20 cellular contexts compared by ENCODE assay signal in the genomic region with DNA sequence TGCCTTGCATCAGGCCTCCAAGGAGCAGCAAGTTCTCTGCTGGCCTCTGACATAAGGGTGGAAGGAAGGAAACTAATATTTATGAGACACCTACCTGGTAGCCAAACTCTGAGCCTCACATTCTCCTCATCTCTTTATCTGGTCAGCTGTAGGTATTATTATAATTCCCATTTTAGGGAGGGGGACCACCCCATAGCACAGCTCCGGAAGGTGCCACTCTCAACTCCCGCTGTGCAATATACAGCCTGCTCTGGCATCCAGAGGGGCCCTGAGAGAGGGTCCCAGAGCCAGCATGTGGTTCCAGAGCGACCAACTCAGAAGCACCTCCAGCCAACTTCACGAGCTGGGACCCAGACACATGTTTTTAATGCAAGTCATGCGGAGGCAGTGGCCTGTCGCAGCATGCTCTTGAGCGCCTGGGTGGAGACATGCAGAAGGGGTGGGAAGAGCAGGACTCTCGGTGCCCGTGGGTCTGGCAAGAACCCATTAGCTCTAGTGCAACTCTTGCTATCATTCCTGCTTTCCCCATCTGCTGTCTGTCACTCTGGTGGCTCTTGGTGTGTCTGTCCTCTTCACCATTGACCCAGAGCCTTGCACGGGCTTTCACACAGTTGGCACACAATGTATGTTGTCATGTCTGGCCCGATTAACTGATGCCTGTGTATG. TPM values are rescaled to one million over a fixed set of nuclear protein-coding genes. Genes with fewer than 3 reads are reported as not detected.
DNase-seq lines count a peak whose midpoint lies in the region; ATAC-seq lines count a peak whose summit lies in the region.
"Had no signal": no experiment of that assay in that cellular context is flagged by ENCODE, and none has a peak within 500 bp of the region (broad histone marks: within the 10 kb centered on the region; RNA-seq: fewer than 3 reads in every experiment).

No MANE protein-coding gene starts in this region.

- no peaks in the 10 kb centered on the region for H3K9me3 ChIP-seq in esophagus (ENCODE audit: control insufficient read depth in 2 of 2, insufficient read depth in 1 of 2, low read depth in 1 of 2, low read length in 1 of 2)

- H3K4me1 Mint-ChIP-seq in activated T-cell treated with anti-CD3 and anti-CD28 coated beads, Interleukin-2, amount 50 U/mL, for 4 hours (ENCODE audit: low read depth): no peaks in the 10 kb centered on the region
- H3K4me1 Mint-ChIP-seq: activated CD4-positive, alpha-beta T cell treated with anti-CD3 and anti-CD28 coated beads, Interleukin-2, amount 10 ng/mL, durations not matched to agents 7 days and 5 days; activated naive CD8-positive, alpha-beta T cell treated with anti-CD3 and anti-CD28 coated beads, Interleukin-2, amount 10 ng/mL, durations not matched to agents 7 days and 5 days had no signal

- H3K4me2 ChIP-seq in mesendoderm (ENCODE audit: low read length): no peak overlapping the region

- peak overlapping the region; percentile 87 for H3K23ac ChIP-seq in mesendoderm (ENCODE audit: low read length)

- H2BK120ac ChIP-seq in mesendoderm (ENCODE audit: low read depth, low read length): peak overlapping the region; percentile 8

- H3K9ac ChIP-seq in mesendoderm (ENCODE audit: low read length): peak overlapping the region; percentile 49

- H3K36me3 Mint-ChIP-seq in activated T-cell treated with anti-CD3 and anti-CD28 coated beads, Interleukin-2, amount 50 U/mL, for 4 hours (ENCODE audit: insufficient read depth): no peaks in the 10 kb centered on the region
- H3K36me3 Mint-ChIP-seq: activated naive CD8-positive, alpha-beta T cell treated with anti-CD3 and anti-CD28 coated beads, Interleukin-2, amount 10 ng/mL, durations not matched to agents 7 days and 5 days had no signal

- H3K27ac ChIP-seq in esophagus (ENCODE audit: low read depth in 2 of 2, low read length in 1 of 2) (peak overlapping the region; percentile 81 to 85), mesendoderm (ENCODE audit: low read depth, low read length) (peak overlapping the region; percentile 68)
- H3K27ac ChIP-seq: cardiac muscle cell had no signal

- peak overlapping the region; percentile 81 for H2BK5ac ChIP-seq in mesendoderm (ENCODE audit: low read length)

- H2BK15ac ChIP-seq in mesendoderm (replicated peaks; ENCODE audit: low read depth): no peak overlapping the region

- H3K4me3 Mint-ChIP-seq in activated T-cell treated with anti-CD3 and anti-CD28 coated beads, Interleukin-2, amount 50 U/mL, for 4 hours: no peak overlapping the region
- H3K4me3 Mint-ChIP-seq: activated CD4-positive, alpha-beta T cell treated with anti-CD3 and anti-CD28 coated beads, Interleukin-2, amount 10 ng/mL, durations not matched to agents 7 days and 5 days; activated naive CD8-positive, alpha-beta T cell treated with anti-CD3 and anti-CD28 coated beads, Interleukin-2, amount 10 ng/mL, durations not matched to agents 7 days and 5 days had no signal

- H3K9me3 Mint-ChIP-seq in activated T-cell treated with anti-CD3 and anti-CD28 coated beads, Interleukin-2, amount 50 U/mL, for 4 hours: no peaks in the 10 kb centered on the region
- H3K9me3 Mint-ChIP-seq: activated CD4-positive, alpha-beta T cell treated with anti-CD3 and anti-CD28 coated beads, Interleukin-2, amount 10 ng/mL, durations not matched to agents 7 days and 5 days; activated naive CD8-positive, alpha-beta T cell treated with anti-CD3 and anti-CD28 coated beads, Interleukin-2, amount 10 ng/mL, durations not matched to agents 7 days and 5 days had no signal

- no peaks in the 10 kb centered on the region for H3K79me2 ChIP-seq in mesendoderm (ENCODE audit: control insufficient read depth, insufficient read depth, low read length)

- H3K27me3 ChIP-seq in esophagus (ENCODE audit: control insufficient read depth in 1 of 2, insufficient read depth in 2 of 2, low read length in 2 of 2) (no peaks in the 10 kb centered on the region), mesendoderm (ENCODE audit: insufficient read depth, low read length, poor library complexity) (no peaks in the 10 kb centered on the region)
- H3K27me3 ChIP-seq: cardiac muscle cell had no signal

- ATAC-seq in activated T-cell treated with anti-CD3 and anti-CD28 coated beads, Interleukin-2, amount 50 U/mL, for 4 hours: no peak

- no peak overlapping the region for H4K8ac ChIP-seq in mesendoderm (ENCODE audit: low read depth, low read length)

- H2AK5ac ChIP-seq in mesendoderm (ENCODE audit: low read length): peak overlapping the region; percentile 95

- DNase-seq in NCI-H510A treated with DMSO at 0.1 percent for 48 hours (lab: John Stamatoyannopoulos, UW) (peak; percentile 45), NCI-H510A (lab: John Stamatoyannopoulos, UW) (no peak), mesendoderm (no peak), ureter (ENCODE audit: low spot score) (peak; percentile 74), activated gamma-delta T cell treated with Interleukin-2 at 50 U/mL for 16 hours (no peak)
- no peak for DNase-seq in activated T-cell treated with anti-CD3 and anti-CD28 coated beads, Interleukin-2, amount 50 U/mL, for 4 hours
- no peak for DNase-seq in activated CD4-positive, alpha-beta T cell treated with anti-CD3 and anti-CD28 coated beads, Interleukin-2, amount 50 U/mL, for 48 hours
- DNase-seq: activated CD4-positive, alpha-beta T cell treated with anti-CD3 and anti-CD28 coated beads, Interleukin-2, amount 10 ng/mL, durations not matched to agents 7 days and 5 days; activated naive CD8-positive, alpha-beta T cell treated with anti-CD3 and anti-CD28 coated beads, Interleukin-2, amount 10 ng/mL, durations not matched to agents 7 days and 5 days; effector CD4-positive, alpha-beta T cell; kidney glomerular epithelial cell; NCI-H1930; NCI-H82; SHP77; T1000 had no signal

- peak overlapping the region; percentile 16 for H3K18ac ChIP-seq in mesendoderm (ENCODE audit: low read length)

- H3K56ac ChIP-seq in mesendoderm (ENCODE audit: low read length): peak overlapping the region; percentile 87

- H3K4me3 ChIP-seq in esophagus (ENCODE audit: low read depth in 1 of 2, low read length in 2 of 2): no peak overlapping the region
- no peak overlapping the region for H3K4me3 ChIP-seq in mesendoderm (ENCODE audit: low read length)
- H3K4me3 ChIP-seq: cardiac muscle cell, GM12878 had no signal

- H3K4ac ChIP-seq in mesendoderm (ENCODE audit: low read depth, low read length): peak overlapping the region; percentile 29

- H3K36me3 ChIP-seq in esophagus (ENCODE audit: control insufficient read depth in 2 of 2, insufficient read depth in 2 of 2, low read length in 1 of 2) (no peaks in the 10 kb centered on the region), mesendoderm (ENCODE audit: control insufficient read depth, insufficient read depth, low read length) (no peaks in the 10 kb centered on the region)
- H3K36me3 ChIP-seq: cardiac muscle cell had no signal

- H4K5ac ChIP-seq in mesendoderm (ENCODE audit: low read length): no peak overlapping the region

- H3K79me1 ChIP-seq in mesendoderm (ENCODE audit: low read length): no peaks in the 10 kb centered on the region

- peaks cover 8% of the 10 kb centered on the region for H3K27me3 Mint-ChIP-seq in activated T-cell treated with anti-CD3 and anti-CD28 coated beads, Interleukin-2, amount 50 U/mL, for 4 hours (ENCODE audit: low read depth)

- H3K4me1 ChIP-seq in esophagus (ENCODE audit: control insufficient read depth in 2 of 2, insufficient read depth in 2 of 2, low read length in 1 of 2): peaks cover 0 to 14% of the 10 kb centered on the region in 2 donors
- H3K4me1 ChIP-seq in mesendoderm (ENCODE audit: control insufficient read depth, low read depth, low read length): peaks cover 25% of the 10 kb centered on the region

- WGBS in esophagus, 2 donors: 46 to 75% methylated on average over 11 of the region's 11 CpGs
- WGBS in mesendoderm (ENCODE audit: extremely low coverage, insufficient coverage, low lambda C conversion rate): no CpG with 5 or more reads among the region's 11 CpGs

RNA-seq across cellular contexts. Expression of a gene that starts 15.0 kb away (rescaled TPM):
- polyA plus RNA-seq in esophagus: under 1 TPM in 1 of 2 donors, not detected in 1; 0.05 TPM
- polyA plus RNA-seq in mesendoderm (2013, experiment 1 of 2): 0.97 TPM
- polyA plus RNA-seq in mesendoderm (2013, experiment 2 of 2): 0.98 TPM
- not detected for total RNA-seq in ureter
- total RNA-seq in activated T-cell treated with anti-CD3 and anti-CD28 coated beads, Interleukin-2, amount 50 U/mL, for 4 hours: not detected
- total RNA-seq: A673; activated CD4-positive, alpha-beta T cell treated with anti-CD3 and anti-CD28 coated beads, Interleukin-2, amount 10 ng/mL, durations not matched to agents 7 days and 5 days; activated naive CD8-positive, alpha-beta T cell treated with anti-CD3 and anti-CD28 coated beads, Interleukin-2, amount 10 ng/mL, durations not matched to agents 7 days and 5 days; cardiac muscle cell; frontal cortex; GM12878 had no signal
- polyA plus RNA-seq: GM12878 had no signal

RNA-seq across cellular contexts. Expression of a gene that starts 21.6 kb away (rescaled TPM):
- polyA plus RNA-seq in esophagus: 10 to 100 TPM; 11.6 to 18.5 TPM
- polyA plus RNA-seq in mesendoderm (2013, experiment 1 of 2): 76.7 TPM
- 79.0 TPM for polyA plus RNA-seq in mesendoderm (2013, experiment 2 of 2)
- total RNA-seq in ureter: 58.1 TPM
- total RNA-seq in activated T-cell treated with anti-CD3 and anti-CD28 coated beads, Interleukin-2, amount 50 U/mL, for 4 hours: 100 to 1,000 TPM; 165 to 199 (median 181) TPM

RNA-seq across cellular contexts. Expression of a gene that starts 43.2 kb away (rescaled TPM):
- polyA plus RNA-seq in esophagus: under 1 TPM; 0.19 to 0.29 TPM
- 0.18 TPM for polyA plus RNA-seq in mesendoderm (2013, experiment 1 of 2)
- 0.22 TPM for polyA plus RNA-seq in mesendoderm (2013, experiment 2 of 2)
- 2.1 TPM for total RNA-seq in ureter
- under 1 TPM in 1 of 3 donors, not detected in 2; 0.68 TPM for total RNA-seq in activated T-cell treated with anti-CD3 and anti-CD28 coated beads, Interleukin-2, amount 50 U/mL, for 4 hours
- total RNA-seq: A673; activated naive CD8-positive, alpha-beta T cell treated with anti-CD3 and anti-CD28 coated beads, Interleukin-2, amount 10 ng/mL, durations not matched to agents 7 days and 5 days; cardiac muscle cell; frontal cortex had no signal
- polyA plus RNA-seq: cardiac muscle cell had no signal

RNA-seq across cellular contexts. Expression of a gene that starts 45.1 kb away (rescaled TPM):
- polyA plus RNA-seq in esophagus: 100 to 1,000 TPM; 129 to 403 TPM
- polyA plus RNA-seq in mesendoderm (2013, experiment 1 of 2): 2,015 TPM
- 2,012 TPM for polyA plus RNA-seq in mesendoderm (2013, experiment 2 of 2)
- total RNA-seq in ureter: 936 TPM
- 1,000 to 10,000 TPM; 3,050 to 3,190 (median 3,088) TPM for total RNA-seq in activated T-cell treated with anti-CD3 and anti-CD28 coated beads, Interleukin-2, amount 50 U/mL, for 4 hours

RNA-seq across cellular contexts. Expression of a gene that starts 55.6 kb away (rescaled TPM):
- polyA plus RNA-seq in esophagus: 10 to 100 TPM in 1 of 2 donors, 1 to 10 TPM in 1; 4.3 to 13.0 TPM
- polyA plus RNA-seq in mesendoderm (2013, experiment 1 of 2): 18.8 TPM
- polyA plus RNA-seq in mesendoderm (2013, experiment 2 of 2): 16.7 TPM
- 33.6 TPM for total RNA-seq in ureter
- 10 to 100 TPM; 35.0 to 42.5 (median 40.8) TPM for total RNA-seq in activated T-cell treated with anti-CD3 and anti-CD28 coated beads, Interleukin-2, amount 50 U/mL, for 4 hours

Comparison
In these comparisons a context has a peak if more than half of its experiments do, and no peak if none do; other contexts are left out.
1. DNase-seq: peak in NCI-H510A treated with DMSO at 0.1 percent for 48 hours (single experiment) and ureter (single experiment); none in NCI-H510A (single experiment), mesendoderm (single experiment), activated gamma-delta T cell treated with Interleukin-2 at 50 U/mL for 16 hours (single experiment), activated T-cell treated with anti-CD3 and anti-CD28 coated beads, Interleukin-2, amount 50 U/mL, for 4 hours (single experiment) and activated CD4-positive, alpha-beta T cell treated with anti-CD3 and anti-CD28 coated beads, Interleukin-2, amount 50 U/mL, for 48 hours (0 of 2).